In the genomic region with DNA sequence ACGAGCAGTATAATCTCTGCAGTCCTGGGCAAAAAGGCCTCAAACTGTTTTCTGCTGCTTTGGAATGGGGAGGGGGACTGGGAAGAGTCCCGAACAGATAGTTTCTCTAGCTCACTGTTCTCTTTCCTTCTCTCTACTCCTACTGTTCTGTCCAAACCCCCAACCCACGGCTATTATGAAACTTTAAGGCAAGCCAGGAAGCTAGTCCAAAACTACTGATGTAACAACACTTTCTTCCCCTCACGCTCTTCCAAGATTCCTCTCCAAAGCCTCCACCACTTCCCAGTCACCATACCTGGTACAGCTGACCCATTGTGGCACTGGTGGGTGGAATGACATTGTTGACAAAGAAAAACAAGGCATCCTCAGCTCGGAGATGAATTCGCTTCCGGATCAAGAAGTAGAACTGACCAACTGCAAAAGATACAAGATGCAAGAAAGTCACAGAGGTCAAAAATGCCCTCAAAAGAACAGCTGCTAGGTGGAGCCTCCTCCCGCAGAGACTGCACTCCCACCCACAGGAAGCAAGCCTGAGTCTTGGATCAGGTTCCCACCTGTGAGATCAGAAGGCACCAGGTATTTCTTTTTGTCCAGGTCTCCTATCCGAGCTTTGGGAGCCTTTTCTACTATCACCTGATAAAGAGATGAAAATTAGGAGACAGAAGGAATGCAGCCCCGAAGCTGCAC, we compare ENCODE assay signal across 8 cellular contexts. TPM values are rescaled to one million over a fixed set of nuclear protein-coding genes. Genes with fewer than 3 reads are reported as not detected.
A peak's percentile ranks its signal among the peaks of the same experiment; 100 is the strongest.
DNase-seq lines count a peak whose midpoint lies in the region; ATAC-seq, FAIRE-seq and TF ChIP-seq lines count a peak whose summit lies in the region.

No MANE protein-coding gene starts in this region.

- TF ChIP-seq CTCF in AG04449 (IDR thresholded peaks at IDR 0.05; ENCODE audit: insufficient read depth, low read length, missing control alignments): no peak

- no peaks in the 10 kb centered on the region for H3K9me3 ChIP-seq in HUES6 (ENCODE audit: control insufficient read depth, insufficient read depth, low read depth, low read length)

- DNase-seq in AG04449 (ENCODE audit: low read depth, low spot score) (no peak), caudate nucleus (lab: John Stamatoyannopoulos, UW) (no peak), myocyte (ENCODE audit: low read depth) (peak; percentile 61), H54 (ENCODE audit: insufficient read length, low spot score) (no peak)

- POLR2A ChIA-PET in AG04449 (lab: Yijun Ruan, JAX): interaction anchor here (1.1 to 2.1 kb wide), 4 partner anchors 9 to 163 kb away, joined by 4 to 7 read pairs (median 6); partner anchors contain the start of genes ACADVL, CTDNEP1, DLG4 and TMEM256

- ATAC-seq in GM18861 (IDR thresholded peaks at IDR 0.05; ENCODE audit: unreplicated experiment) (no peak), GM21576 (IDR thresholded peaks at IDR 0.05; ENCODE audit: unreplicated experiment) (no peak), HG02642 (IDR thresholded peaks at IDR 0.05; ENCODE audit: poor library complexity, unreplicated experiment) (no peak)

- peaks cover 15% of the 10 kb centered on the region for H3K4me1 ChIP-seq in HUES6 (ENCODE audit: control insufficient read depth, insufficient read depth, low read length)

- peaks cover 43% of the 10 kb centered on the region for H3K36me3 ChIP-seq in HUES6 (ENCODE audit: control insufficient read depth, insufficient read depth, low read length)

- H3K27ac ChIP-seq in HUES6 (ENCODE audit: low read depth, low read length) (no peak overlapping the region; the same call in 1 of the 2 replicates), caudate nucleus (ENCODE audit: low read depth, low read length) (peak overlapping the region; percentile 100)

- CTCF ChIA-PET in AG04449 (lab: Yijun Ruan, JAX): interaction anchor here (1.1 to 1.7 kb wide), 4 partner anchors 10 to 320 kb away, joined by 4 to 6 read pairs (median 6); partner anchors contain the start of gene CTDNEP1

- FAIRE-seq in H54 (lab: Jason Lieb, UNC): no peak

- H3K4me3 ChIP-seq in AG04449 (ENCODE audit: low read depth, low read length) (peak overlapping the region; percentile 96), HUES6 (ENCODE audit: low read depth, low read length) (peak overlapping the region; percentile 75)

- no peak for TF ChIP-seq POLR2A in H54 (IDR thresholded peaks at IDR 0.05; ENCODE audit: low read depth, low read length)

- no peaks in the 10 kb centered on the region for H3K27me3 ChIP-seq in HUES6 (ENCODE audit: control insufficient read depth, insufficient read depth, low read length)

- peak overlapping the region; percentile 76 for H3K9ac ChIP-seq in HUES6 (ENCODE audit: low read length)

RNA-seq across cellular contexts. Expression of gene GABARAP, which starts 1.1 kb away (rescaled TPM):
- 239 and 315 TPM in 2 replicates for total RNA-seq in myocyte
- polyA plus RNA-seq in myocyte (2012): 849 TPM

RNA-seq across cellular contexts. Expression of gene PHF23, which starts 1.9 kb away (rescaled TPM):
- total RNA-seq in myocyte: 52.3 and 54.7 TPM in 2 replicates
- polyA plus RNA-seq in myocyte (2012): 59.0 TPM

RNA-seq across cellular contexts. Expression of gene DVL2, which starts 6.9 kb away (rescaled TPM):
- total RNA-seq in myocyte: 71.0 and 80.5 TPM in 2 replicates
- 51.8 TPM for polyA plus RNA-seq in myocyte (2012)

RNA-seq across cellular contexts. Expression of gene CTDNEP1, which starts 10.3 kb away (rescaled TPM):
- total RNA-seq in myocyte: 69.1 and 88.9 TPM in 2 replicates
- polyA plus RNA-seq in myocyte (2012): 144 TPM

RNA-seq across cellular contexts. Expression of gene ELP5, which starts 10.8 kb away (rescaled TPM):
- 75.1 and 81.8 TPM in 2 replicates for total RNA-seq in myocyte
- 91.3 TPM for polyA plus RNA-seq in myocyte (2012)
